2 cellular contexts compared by ENCODE assay signal in genomic region chr7:25181537-25181936, GRCh38.
TF ChIP-seq lines count a peak whose summit lies in the region.

No MANE protein-coding gene starts in this region.

TF ChIP-seq in GM12891, 5 proteins besides CTCF, POLR2A, EP300 and RAD21:
- TF ChIP-seq SPI1 (IDR thresholded peaks at IDR 0.05; ENCODE audit: low read depth, low read length) (peak; percentile 42; the same call in 1 of the 2 replicates), POU2F2 (IDR thresholded peaks at IDR 0.05; ENCODE audit: low read depth, low read length) (no peak), TAF1 (IDR thresholded peaks at IDR 0.05; ENCODE audit: low read depth, low read length) (no peak)

TF ChIP-seq in K562, 482 proteins besides CTCF, POLR2A, EP300 and RAD21:
- TF ChIP-seq PATZ1 (CRISPR knock-in tag; IDR thresholded peaks at IDR 0.05; ENCODE audit: borderline replicate concordance) = no peak
- TF ChIP-seq SPI1 (IDR thresholded peaks at IDR 0.05; ENCODE audit: borderline replicate concordance, low read depth, low read length) = peak; percentile 75
